In genomic region chr13:36736119-36736726, GRCh38 we compare ENCODE assay signal across 8 cellular contexts.
DNase-seq lines count a peak whose midpoint lies in the region; ATAC-seq, FAIRE-seq and TF ChIP-seq lines count a peak whose summit lies in the region.

No MANE protein-coding gene starts in this region.

- no peak overlapping the region for H3K27ac ChIP-seq in PC-3 (ENCODE audit: low read length)

- H3K36me3 ChIP-seq in PC-3 (ENCODE audit: low read depth, low read length): no peaks in the 10 kb centered on the region

- BruUV-seq in PC-3 (replicated peaks; lab: Mats Ljungman, UMichigan): no TSS peak

- H3K4me2 ChIP-seq in PC-3 (ENCODE audit: low read length): no peak overlapping the region

- H3K4me1 ChIP-seq in PC-3 (ENCODE audit: insufficient read depth, low read length): no peaks in the 10 kb centered on the region

- DNase-seq in DMS114 treated with DMSO at 0.1 percent for 48 hours (lab: John Stamatoyannopoulos, UW; ENCODE audit: unreplicated experiment) (peak; percentile 24), PC-3 (peak; percentile 48), astrocyte of the spinal cord (ENCODE audit: low read depth, low spot score) (peak; percentile 72), NCI-H1048 (lab: John Stamatoyannopoulos, UW) (no peak)
- peak; percentile 39 for DNase-seq in stimulated activated CD4-positive, alpha-beta T cell treated with anti-CD3 and anti-CD28 coated beads, Interleukin-4, amount 100 ng/mL, for 24 hours

- intact Hi-C loops in PC-3 (cut with micrococcal nuclease): loop anchor here (1.0 to 10.0 kb wide), 4 partner anchors 283 to 761 kb away; no protein-coding TSS in a partner anchor

- no peak overlapping the region for H2AFZ ChIP-seq in PC-3 (ENCODE audit: low read length)

- ATAC-seq in HG02885 (IDR thresholded peaks at IDR 0.05; ENCODE audit: poor library complexity, unreplicated experiment): peak; percentile 48
- no peak; the same call in 1 of the 2 replicates for ATAC-seq in PC-3
- no peak for ATAC-seq in GM19452 (IDR thresholded peaks at IDR 0.05; ENCODE audit: unreplicated experiment)

- CTCF ChIA-PET in PC-3 (lab: Charles Lee): interaction anchor here (0.8 to 1.5 kb wide), 3 partner anchors 105 to 389 kb away, joined by 3 to 5 read pairs (median 5); no protein-coding TSS in a partner anchor

- TF ChIP-seq CTCF in PC-3 (conservative IDR thresholded peaks at IDR 0.05; ENCODE audit: low read depth, low read length) (peak; percentile 65), astrocyte of the spinal cord (IDR thresholded peaks at IDR 0.05; ENCODE audit: low read depth, low read length) (peak; percentile 57)

- in situ Hi-C loops in astrocyte of the spinal cord (cut with HindIII; ENCODE audit: low sequenced_read_pairs): no loop called here

- no peak overlapping the region for H3K9ac ChIP-seq in PC-3 (ENCODE audit: low read length)

- H3K9me2 ChIP-seq in PC-3 (replicated peaks; ENCODE audit: low read length): no peaks in the 10 kb centered on the region

- H4K20me1 ChIP-seq in PC-3 (ENCODE audit: low read length): no peaks in the 10 kb centered on the region

- H3F3A ChIP-seq in PC-3 (ENCODE audit: low read length, unreplicated experiment): no peaks in the 10 kb centered on the region

- peak; percentile 97 for FAIRE-seq in islet of Langerhans (lab: Jason Lieb, UNC)

- POLR2A ChIA-PET in PC-3 (lab: Charles Lee; ENCODE audit: unreplicated experiment): no interaction called here

- no peaks in the 10 kb centered on the region for H3K79me2 ChIP-seq in PC-3 (ENCODE audit: low read length)

- H3K9me3 ChIP-seq in PC-3 (ENCODE audit: low read length): no peaks in the 10 kb centered on the region

- no peak overlapping the region for H3K4me3 ChIP-seq in PC-3 (ENCODE audit: low read length)
- no peak overlapping the region for H3K4me3 ChIP-seq in astrocyte of the spinal cord (ENCODE audit: low read depth, low read length)

- no peaks in the 10 kb centered on the region for H3K27me3 ChIP-seq in PC-3 (ENCODE audit: low read length)
